In genomic region chr4:112094330-112094729, GRCh38 we compare ENCODE assay signal across 13 cellular contexts. TPM values are rescaled to one million over a fixed set of nuclear protein-coding genes. Genes with fewer than 3 reads are reported as not detected.
DNase-seq lines count a peak whose midpoint lies in the region; ATAC-seq and TF ChIP-seq lines count a peak whose summit lies in the region.
"Had no signal": no experiment of that assay in that cellular context is flagged by ENCODE, and none has a peak within 500 bp of the region (broad histone marks: within the 10 kb centered on the region; RNA-seq: fewer than 3 reads in every experiment).

No MANE protein-coding gene starts in this region.

- H3K9me3 ChIP-seq in cardiac muscle cell (ENCODE audit: low read depth): no peaks in the 10 kb centered on the region
- H3K9me3 ChIP-seq in right atrium auricular region: no peaks in the 10 kb centered on the region
- no peaks in the 10 kb centered on the region for H3K9me3 ChIP-seq in heart right ventricle
- no peaks in the 10 kb centered on the region for H3K9me3 ChIP-seq in aorta (ENCODE audit: control insufficient read depth, low read length)
- H3K9me3 ChIP-seq in SJCRH30 (replicated peaks): no peaks in the 10 kb centered on the region
- H3K9me3 ChIP-seq: BLaER1 treated with 17β-estradiol and CSF1 and Interleukin-3, amounts not matched to agents 10 nM and 100 nM had no signal

- no peaks in the 10 kb centered on the region for H3K36me3 ChIP-seq in cardiac muscle cell
- no peaks in the 10 kb centered on the region for H3K36me3 ChIP-seq in right atrium auricular region
- no peaks in the 10 kb centered on the region for H3K36me3 ChIP-seq in heart right ventricle
- H3K36me3 ChIP-seq in aorta (ENCODE audit: control insufficient read depth in 1 of 2, insufficient read depth in 2 of 2, low read length in 1 of 2): no peaks in the 10 kb centered on the region
- H3K36me3 ChIP-seq in SJCRH30: no peaks in the 10 kb centered on the region
- H3K36me3 ChIP-seq: BLaER1 treated with 17β-estradiol and CSF1 and Interleukin-3, amounts not matched to agents 10 nM and 100 nM had no signal

- DNase-seq in cardiac muscle cell (ENCODE audit: low read depth in 1 of 2, low spot score in 1 of 2) (peak in 1 of 2 donors; percentile 59), right atrium auricular region (ENCODE audit: low spot score) (no peak), heart right ventricle (no peak), aorta (no peak), SJCRH30 (no peak), NCI-H2081 (lab: John Stamatoyannopoulos, UW) (no peak)
- DNase-seq: CD4-positive, CD25-positive, alpha-beta regulatory T cell; CD8-positive, alpha-beta memory T cell; COR-L47; H9 had no signal

- intact Hi-C loops in heart right ventricle (cut with DNase I): no loop called here
- intact Hi-C loops in aorta (cut with DNase I): no loop called here

- WGBS in heart right ventricle, 2 donors: 30 to 51% methylated on average over 1 of the region's 1 CpG
- 28 to 54% methylated on average over 1 of the region's 1 CpG for WGBS in aorta, 2 donors

- H3K4me1 ChIP-seq in cardiac muscle cell (ENCODE audit: low read depth) (no peaks in the 10 kb centered on the region), right atrium auricular region (no peaks in the 10 kb centered on the region), heart right ventricle (peaks cover 0 to 3% (median 0%) of the 10 kb centered on the region in 9 donors), aorta (ENCODE audit: control insufficient read depth in 1 of 2, insufficient read depth in 2 of 2, low read length in 2 of 2) (no peaks in the 10 kb centered on the region), SJCRH30 (no peaks in the 10 kb centered on the region; the same call in 1 of the 2 replicates)
- H3K4me1 ChIP-seq: BLaER1 treated with 17β-estradiol and CSF1 and Interleukin-3, amounts not matched to agents 10 nM and 100 nM had no signal

- TF ChIP-seq CTCF in cardiac muscle cell (IDR thresholded peaks at IDR 0.05; ENCODE audit: low read depth, low read length) (no peak), right atrium auricular region (IDR thresholded peaks at IDR 0.05) (no peak), heart right ventricle (IDR thresholded peaks at IDR 0.05) (no peak)

- H3K4me3 ChIP-seq in cardiac muscle cell (no peak overlapping the region), right atrium auricular region (no peak overlapping the region), heart right ventricle (no peak overlapping the region), aorta (ENCODE audit: low read length in 2 of 2) (no peak overlapping the region), SJCRH30 (no peak overlapping the region)
- H3K4me3 ChIP-seq: BLaER1 treated with 17β-estradiol and CSF1 and Interleukin-3, amounts not matched to agents 10 nM and 100 nM had no signal

- no peaks in the 10 kb centered on the region for H3K27me3 ChIP-seq in cardiac muscle cell
- no peaks in the 10 kb centered on the region for H3K27me3 ChIP-seq in right atrium auricular region
- H3K27me3 ChIP-seq in heart right ventricle: no peaks in the 10 kb centered on the region
- no peaks in the 10 kb centered on the region for H3K27me3 ChIP-seq in aorta (ENCODE audit: control insufficient read depth in 1 of 2, insufficient read depth in 2 of 2, low read length in 1 of 2)
- no peaks in the 10 kb centered on the region for H3K27me3 ChIP-seq in SJCRH30
- H3K27me3 ChIP-seq: BLaER1 treated with 17β-estradiol and CSF1 and Interleukin-3, amounts not matched to agents 10 nM and 100 nM had no signal

- ATAC-seq in GM21423 (IDR thresholded peaks at IDR 0.05; ENCODE audit: unreplicated experiment): peak; percentile 11
- ATAC-seq in heart right ventricle: peak in 7 of 8 donors; percentile 20 to 90 (median 70)
- no peak for ATAC-seq in aorta (ENCODE audit: low FRiP score)

- peak overlapping the region; percentile 55 for H3K27ac ChIP-seq in cardiac muscle cell
- H3K27ac ChIP-seq in right atrium auricular region: no peak overlapping the region
- no peak overlapping the region for H3K27ac ChIP-seq in heart right ventricle
- no peak overlapping the region for H3K27ac ChIP-seq in aorta (ENCODE audit: low read depth in 1 of 2, low read length in 2 of 2)
- H3K27ac ChIP-seq in SJCRH30: no peak overlapping the region
- H3K27ac ChIP-seq: BLaER1 treated with 17β-estradiol and CSF1 and Interleukin-3, amounts not matched to agents 10 nM and 100 nM; HL-60 had no signal

RNA-seq across cellular contexts. Expression of gene FAM241A, which starts 50.9 kb away (rescaled TPM):
- total RNA-seq in cardiac muscle cell: 1.7 and 2.3 TPM in 2 replicates
- 4.3 and 4.7 TPM in 2 replicates for polyA plus RNA-seq in cardiac muscle cell
- 1 to 10 TPM; 6.0 to 6.7 TPM for total RNA-seq in right atrium auricular region
- total RNA-seq in heart right ventricle: 1 to 10 TPM; 6.0 to 9.4 (median 7.8) TPM
- 1 to 10 TPM; 4.1 to 7.0 TPM for polyA plus RNA-seq in heart right ventricle
- total RNA-seq in aorta: 1 to 10 TPM; 7.1 to 8.9 TPM
- 1 to 10 TPM; 2.2 to 2.8 TPM for polyA plus RNA-seq in aorta
- 0.03 and 0.08 TPM in 2 replicates for total RNA-seq in SJCRH30 (2014; rRNA removed; shearing (Covaris generic))
